Comparison of ENCODE assay signal across 9 cellular contexts in genomic region chr6:126072834-126073233, GRCh38.
"Had no signal": no experiment of that assay in that cellular context is flagged by ENCODE, and none has a peak within 500 bp of the region (broad histone marks: within the 10 kb centered on the region; RNA-seq: fewer than 3 reads in every experiment).

No MANE protein-coding gene starts in this region.

- H3K9me3 ChIP-seq: HAP-1 had no signal

- H3K36me3 ChIP-seq: HAP-1 had no signal

- H3K4me1 ChIP-seq: HAP-1 had no signal

- H2AFZ ChIP-seq: GM23248 had no signal

- H3K27ac ChIP-seq: GM23248, KMS-11 had no signal

- H3K4me3 ChIP-seq: GM23248, HAP-1 had no signal

- ATAC-seq: HCT116 had no signal

- DNase-seq: GM23248, GOT3, H7, HFFc6, KBM-7 had no signal

- FAIRE-seq: HTR-8/SVneo had no signal

- H3K9ac ChIP-seq: GM23248, KMS-11 had no signal

- H3K4me2 ChIP-seq: KMS-11 had no signal
